20 cellular contexts compared by ENCODE assay signal in the genomic region with DNA sequence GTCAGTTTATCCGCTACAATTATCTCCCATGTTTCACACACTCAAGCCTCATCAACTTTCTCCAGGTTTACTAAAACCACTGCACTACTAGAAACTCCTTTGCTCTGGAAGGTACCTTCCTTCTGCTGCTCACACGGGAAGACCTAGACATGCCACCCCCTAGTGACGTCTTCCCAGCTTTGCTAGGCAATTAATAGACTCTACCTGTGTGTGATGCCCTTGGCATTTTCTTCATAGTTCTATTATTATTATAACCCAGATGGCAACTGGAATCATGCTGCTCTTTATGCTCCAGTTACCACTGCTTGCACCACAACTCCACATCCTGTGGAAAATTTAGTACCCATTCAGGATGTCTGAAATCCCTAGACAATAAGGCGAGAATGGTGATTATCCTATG. TPM values are rescaled to one million over a fixed set of nuclear protein-coding genes. Genes with fewer than 3 reads are reported as not detected.
DNase-seq lines count a peak whose midpoint lies in the region; ATAC-seq and TF ChIP-seq lines count a peak whose summit lies in the region.
"Had no signal": no experiment of that assay in that cellular context is flagged by ENCODE, and none has a peak within 500 bp of the region (broad histone marks: within the 10 kb centered on the region; RNA-seq: fewer than 3 reads in every experiment).

No MANE protein-coding gene starts in this region.

- intact Hi-C loops in dendritic cell treated with granulocyte-macrophage colony-stimulating factor and Interleukin-4, amounts not matched to agents 40 ng/mL and 50 ng/mL, for 4 days (cut with micrococcal nuclease): no loop called here

- TF ChIP-seq POLR2A in suprapubic skin (IDR thresholded peaks at IDR 0.05): no peak

- H3K27ac ChIP-seq in BLaER1 treated with 17β-estradiol and CSF1 and Interleukin-3, amounts not matched to agents 10 nM and 100 nM: peak overlapping the region in 5 of 11 experiments; percentile 40 to 72 (median 60); a peak in 9 of 22 replicates
- H3K27ac ChIP-seq in GM23338 (ENCODE audit: low read depth): no peak overlapping the region
- no peak overlapping the region for H3K27ac ChIP-seq in suprapubic skin

- H3K27ac Mint-ChIP-seq in GM23338: no peak overlapping the region
- H3K27ac Mint-ChIP-seq in dendritic cell treated with granulocyte-macrophage colony-stimulating factor and Interleukin-4, amounts not matched to agents 40 ng/mL and 50 ng/mL, for 4 days: peak overlapping the region; percentile 40
- H3K27ac Mint-ChIP-seq in osteocyte (ENCODE audit: unreplicated experiment): peak overlapping the region; percentile 46
- H3K27ac Mint-ChIP-seq: CD4-positive, alpha-beta T cell had no signal

- H3K4me3 Mint-ChIP-seq in GM23338 (no peak overlapping the region), osteocyte (ENCODE audit: unreplicated experiment) (no peak overlapping the region)
- no peak overlapping the region for H3K4me3 Mint-ChIP-seq in dendritic cell treated with granulocyte-macrophage colony-stimulating factor and Interleukin-4, amounts not matched to agents 40 ng/mL and 50 ng/mL, for 4 days
- H3K4me3 Mint-ChIP-seq: CD4-positive, alpha-beta T cell had no signal

- H3K36me3 ChIP-seq in BLaER1 treated with 17β-estradiol and CSF1 and Interleukin-3, amounts not matched to agents 10 nM and 100 nM: peaks cover 0 to 14% (median 5%) of the 10 kb centered on the region in 11 experiments; a peak in 8 of 22 replicates
- H3K36me3 ChIP-seq in GM23338 (ENCODE audit: insufficient read depth) (peaks cover 8% of the 10 kb centered on the region; the same call in 1 of the 2 replicates), suprapubic skin (no peaks in the 10 kb centered on the region)

- peak; percentile 11 to 39; a peak in 3 of 4 replicates for TF ChIP-seq CTCF in GM23338 (conservative IDR thresholded peaks at IDR 0.05; ENCODE audit: low read depth in 2 of 2)
- TF ChIP-seq CTCF in osteocyte (IDR thresholded peaks at IDR 0.05): no peak
- no peak for TF ChIP-seq CTCF in suprapubic skin (IDR thresholded peaks at IDR 0.05)

- WGBS in suprapubic skin: 52% methylated on average over 4 of the region's 4 CpGs

- TF ChIP-seq EP300 in suprapubic skin (IDR thresholded peaks at IDR 0.05): no peak

- H3K36me3 Mint-ChIP-seq in GM23338 (ENCODE audit: low read depth) (peaks cover 26% of the 10 kb centered on the region), osteocyte (ENCODE audit: unreplicated experiment) (peaks cover 4% of the 10 kb centered on the region)
- H3K36me3 Mint-ChIP-seq in dendritic cell treated with granulocyte-macrophage colony-stimulating factor and Interleukin-4, amounts not matched to agents 40 ng/mL and 50 ng/mL, for 4 days (ENCODE audit: low read depth): peaks cover 18% of the 10 kb centered on the region

- H4K20me1 ChIP-seq in BLaER1 treated with 17β-estradiol and CSF1 and Interleukin-3, amounts not matched to agents 10 nM and 100 nM: peaks cover 0 to 28% (median 0%) of the 10 kb centered on the region in 11 experiments; a peak in 3 of 22 replicates
- no peaks in the 10 kb centered on the region for H4K20me1 ChIP-seq in GM23338 (replicated peaks; ENCODE audit: insufficient read depth)

- H3K4me1 Mint-ChIP-seq in GM23338 (peaks cover 5% of the 10 kb centered on the region; the same call in 2 of the 3 replicates), osteocyte (ENCODE audit: unreplicated experiment) (peaks cover 26% of the 10 kb centered on the region)
- H3K4me1 Mint-ChIP-seq in dendritic cell treated with granulocyte-macrophage colony-stimulating factor and Interleukin-4, amounts not matched to agents 40 ng/mL and 50 ng/mL, for 4 days (ENCODE audit: low read depth): peaks cover 27% of the 10 kb centered on the region

- ATAC-seq in GM23338: no peak

- H3K9me3 Mint-ChIP-seq in GM23338: peaks cover 25% of the 10 kb centered on the region
- H3K9me3 Mint-ChIP-seq in dendritic cell treated with granulocyte-macrophage colony-stimulating factor and Interleukin-4, amounts not matched to agents 40 ng/mL and 50 ng/mL, for 4 days: peaks cover 24% of the 10 kb centered on the region
- peaks cover 2% of the 10 kb centered on the region for H3K9me3 Mint-ChIP-seq in osteocyte (ENCODE audit: unreplicated experiment)
- H3K9me3 Mint-ChIP-seq: CD4-positive, alpha-beta T cell had no signal

- no peaks in the 10 kb centered on the region for H3K27me3 Mint-ChIP-seq in GM23338 (ENCODE audit: insufficient read depth, low read depth, poor library complexity)
- H3K27me3 Mint-ChIP-seq in dendritic cell treated with granulocyte-macrophage colony-stimulating factor and Interleukin-4, amounts not matched to agents 40 ng/mL and 50 ng/mL, for 4 days: peaks cover 36% of the 10 kb centered on the region
- no peaks in the 10 kb centered on the region for H3K27me3 Mint-ChIP-seq in osteocyte (ENCODE audit: unreplicated experiment)
- H3K27me3 Mint-ChIP-seq: CD4-positive, alpha-beta T cell had no signal

- H2AFZ ChIP-seq in GM23338: no peak overlapping the region

- no peak for DNase-seq in GM23338 (ENCODE audit: low spot score)
- no peak for DNase-seq in osteocyte (ENCODE audit: extremely low spot score, unreplicated experiment)
- no peak for DNase-seq in suprapubic skin (ENCODE audit: low spot score in 2 of 2)
- no peak for DNase-seq in AG20443 (ENCODE audit: low spot score)
- no peak for DNase-seq in activated CD4-positive, alpha-beta T cell treated with anti-CD3 and anti-CD28 coated beads, Interleukin-2, amount 50 U/mL, for 4 hours
- DNase-seq: 8988T; ACHN; CD4-positive, alpha-beta T cell; EL; GF-D8; NCI-H1048; NCI-H1417; NCI-H1694; NCI-H2029 treated with DMSO at 0.1 percent for 48 hours; NCI-H2227 treated with DMSO at 0.1 percent for 48 hours; NCI-H526 treated with DMSO at 0.1 percent for 48 hours; Right ventricle myocardium superior; RPMI8226 had no signal

- H3K4me1 ChIP-seq in BLaER1 treated with 17β-estradiol and CSF1 and Interleukin-3, amounts not matched to agents 10 nM and 100 nM: peaks cover 30 to 40% (median 31%) of the 10 kb centered on the region in 10 experiments
- peaks cover 7% of the 10 kb centered on the region for H3K4me1 ChIP-seq in GM23338 (ENCODE audit: insufficient read depth)
- no peaks in the 10 kb centered on the region for H3K4me1 ChIP-seq in suprapubic skin

- no peak overlapping the region; a peak in 1 of 20 replicates for H3K4me3 ChIP-seq in BLaER1 treated with 17β-estradiol and CSF1 and Interleukin-3, amounts not matched to agents 10 nM and 100 nM
- no peak overlapping the region for H3K4me3 ChIP-seq in GM23338
- no peak overlapping the region for H3K4me3 ChIP-seq in suprapubic skin

- H3K9me3 ChIP-seq in BLaER1 treated with 17β-estradiol and CSF1 and Interleukin-3, amounts not matched to agents 10 nM and 100 nM (replicated peaks in 1 of 11): peaks cover 33 to 49% (median 37%) of the 10 kb centered on the region in 11 experiments
- H3K9me3 ChIP-seq in suprapubic skin: no peaks in the 10 kb centered on the region

- H3K27me3 ChIP-seq in BLaER1 treated with 17β-estradiol and CSF1 and Interleukin-3, amounts not matched to agents 10 nM and 100 nM: peaks cover 0 to 96% (median 0%) of the 10 kb centered on the region in 11 experiments; a peak in 8 of 22 replicates
- H3K27me3 ChIP-seq in GM23338 (ENCODE audit: insufficient read depth): no peaks in the 10 kb centered on the region
- H3K27me3 ChIP-seq in suprapubic skin: no peaks in the 10 kb centered on the region

- no peaks in the 10 kb centered on the region for H3F3A ChIP-seq in GM23338 (replicated peaks; ENCODE audit: low read depth)

- H3K9me2 ChIP-seq in GM23338 (ENCODE audit: insufficient read depth): peaks cover 4% of the 10 kb centered on the region; the same call in 1 of the 2 replicates

- peak overlapping the region in 1 of 11 experiments; percentile 67; a peak in 3 of 22 replicates for H3K9ac ChIP-seq in BLaER1 treated with 17β-estradiol and CSF1 and Interleukin-3, amounts not matched to agents 10 nM and 100 nM

- no peaks in the 10 kb centered on the region for H3K79me2 ChIP-seq in GM23338 (replicated peaks; ENCODE audit: insufficient read depth)

- H3K4me2 ChIP-seq in BLaER1 treated with 17β-estradiol and CSF1 and Interleukin-3, amounts not matched to agents 10 nM and 100 nM: peak overlapping the region; percentile 7 to 82 (median 71); a peak in 19 of 22 replicates
- H3K4me2 ChIP-seq in GM23338: no peak overlapping the region

TF ChIP-seq in GM23338, 12 proteins besides CTCF, POLR2A, EP300 and RAD21 (continues in another document):
- TF ChIP-seq, protein P1, sequence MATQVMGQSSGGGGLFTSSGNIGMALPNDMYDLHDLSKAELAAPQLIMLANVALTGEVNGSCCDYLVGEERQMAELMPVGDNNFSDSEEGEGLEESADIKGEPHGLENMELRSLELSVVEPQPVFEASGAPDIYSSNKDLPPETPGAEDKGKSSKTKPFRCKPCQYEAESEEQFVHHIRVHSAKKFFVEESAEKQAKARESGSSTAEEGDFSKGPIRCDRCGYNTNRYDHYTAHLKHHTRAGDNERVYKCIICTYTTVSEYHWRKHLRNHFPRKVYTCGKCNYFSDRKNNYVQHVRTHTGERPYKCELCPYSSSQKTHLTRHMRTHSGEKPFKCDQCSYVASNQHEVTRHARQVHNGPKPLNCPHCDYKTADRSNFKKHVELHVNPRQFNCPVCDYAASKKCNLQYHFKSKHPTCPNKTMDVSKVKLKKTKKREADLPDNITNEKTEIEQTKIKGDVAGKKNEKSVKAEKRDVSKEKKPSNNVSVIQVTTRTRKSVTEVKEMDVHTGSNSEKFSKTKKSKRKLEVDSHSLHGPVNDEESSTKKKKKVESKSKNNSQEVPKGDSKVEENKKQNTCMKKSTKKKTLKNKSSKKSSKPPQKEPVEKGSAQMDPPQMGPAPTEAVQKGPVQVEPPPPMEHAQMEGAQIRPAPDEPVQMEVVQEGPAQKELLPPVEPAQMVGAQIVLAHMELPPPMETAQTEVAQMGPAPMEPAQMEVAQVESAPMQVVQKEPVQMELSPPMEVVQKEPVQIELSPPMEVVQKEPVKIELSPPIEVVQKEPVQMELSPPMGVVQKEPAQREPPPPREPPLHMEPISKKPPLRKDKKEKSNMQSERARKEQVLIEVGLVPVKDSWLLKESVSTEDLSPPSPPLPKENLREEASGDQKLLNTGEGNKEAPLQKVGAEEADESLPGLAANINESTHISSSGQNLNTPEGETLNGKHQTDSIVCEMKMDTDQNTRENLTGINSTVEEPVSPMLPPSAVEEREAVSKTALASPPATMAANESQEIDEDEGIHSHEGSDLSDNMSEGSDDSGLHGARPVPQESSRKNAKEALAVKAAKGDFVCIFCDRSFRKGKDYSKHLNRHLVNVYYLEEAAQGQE (IDR thresholded peaks at IDR 0.05; ENCODE audit: unreplicated experiment): no peak
- no peak for TF ChIP-seq NANOG (IDR thresholded peaks at IDR 0.05; ENCODE audit: borderline replicate concordance)
- TF ChIP-seq POLR2AphosphoS5 (IDR thresholded peaks at IDR 0.05; ENCODE audit: low read depth): no peak
- TF ChIP-seq EZH2 (IDR thresholded peaks at IDR 0.05; ENCODE audit: low read depth, unreplicated experiment): no peak
- TF ChIP-seq EZH2phosphoT487 (IDR thresholded peaks at IDR 0.05; ENCODE audit: unreplicated experiment): no peak
- TF ChIP-seq STAT1 (IDR thresholded peaks at IDR 0.05; ENCODE audit: unreplicated experiment): no peak

RNA-seq across cellular contexts. Expression of a gene that starts 42.4 kb away (rescaled TPM):
- total RNA-seq in GM23338 (2014; rRNA removed; shearing (Covaris generic)): 7.6 and 9.8 TPM in 2 replicates
- 2.7 and 4.0 TPM in 2 replicates for polyA plus RNA-seq in GM23338 (2016; fragmentation: Nextera tagmentation; extraction: Ambion mirVana)
- total RNA-seq in osteocyte: 3.4 and 3.6 TPM in 2 replicates
- 10 to 100 TPM in 2 of 4 donors, 1 to 10 TPM in 2; 7.6 to 14.5 (median 10.7) TPM for total RNA-seq in suprapubic skin

Comparison
In these comparisons a context has a peak if more than half of its experiments do, and no peak if none do; other contexts are left out.
1. CTCF ChIP-seq: peak in GM23338 (2 of 2); none in osteocyte (single experiment) and suprapubic skin (0 of 2).